8 cellular contexts compared by ENCODE assay signal in genomic region chr12:95802482-95803264, GRCh38. TPM values are rescaled to one million over a fixed set of nuclear protein-coding genes. Genes with fewer than 3 reads are reported as not detected.
DNase-seq lines count a peak whose midpoint lies in the region; ATAC-seq, FAIRE-seq and TF ChIP-seq lines count a peak whose summit lies in the region.
"Had no signal": no experiment of that assay in that cellular context is flagged by ENCODE, and none has a peak within 500 bp of the region (broad histone marks: within the 10 kb centered on the region; RNA-seq: fewer than 3 reads in every experiment).

No MANE protein-coding gene starts in this region.

- no peak overlapping the region for H3K9ac ChIP-seq in HepG2 (ENCODE audit: insufficient read depth, low read depth, low read length)

- FAIRE-seq in bronchial epithelial cell (lab: Jason Lieb, UNC): peak; percentile 28
- peak; percentile 94 for FAIRE-seq in HepG2 (lab: Jason Lieb, UNC)

- TSS peak; percentile 57 for BruUV-seq in HepG2 (replicated peaks; lab: Mats Ljungman, UMichigan)

- no peaks in the 10 kb centered on the region for H3K79me2 ChIP-seq in HepG2 (ENCODE audit: insufficient read depth, low read length)

- no peaks in the 10 kb centered on the region for H4K20me1 ChIP-seq in HepG2 (ENCODE audit: insufficient read depth, low read length)

- H3K36me3 ChIP-seq in bronchial epithelial cell (ENCODE audit: control insufficient read depth, insufficient read depth, low read length): no peaks in the 10 kb centered on the region
- H3K36me3 ChIP-seq in HepG2 (replicated peaks in 1 of 2; ENCODE audit: control insufficient read depth in 1 of 2, insufficient read depth in 2 of 2, low read length in 2 of 2): no peaks in the 10 kb centered on the region
- H3K36me3 ChIP-seq in vagina: no peaks in the 10 kb centered on the region

- no peak overlapping the region for H3K4me3 Mint-ChIP-seq in activated CD8-positive, alpha-beta T cell treated with anti-CD3 and anti-CD28 coated beads for 36 hours

- H3K9me3 Mint-ChIP-seq in activated CD8-positive, alpha-beta T cell treated with anti-CD3 and anti-CD28 coated beads for 36 hours: no peaks in the 10 kb centered on the region

- H3K4me1 ChIP-seq in HepG2 (ENCODE audit: insufficient read depth, low read length) (peaks cover 68% of the 10 kb centered on the region), vagina (peaks cover 7% of the 10 kb centered on the region)

- DNase-seq in HT-29 (ENCODE audit: low spot score): peak; percentile 82
- peak; percentile 99 for DNase-seq in bronchial epithelial cell (ENCODE audit: low read depth)
- DNase-seq in HepG2 (ENCODE audit: low spot score): peak; percentile 85
- DNase-seq in vagina (ENCODE audit: extremely low spot score in 2 of 2): no peak
- no peak for DNase-seq in SHP77 treated with DMSO at 0.1 percent for 48 hours (lab: John Stamatoyannopoulos, UW)
- no peak for DNase-seq in activated CD8-positive, alpha-beta T cell treated with anti-CD3 and anti-CD28 coated beads for 36 hours
- no peak for DNase-seq in NAMALWA (ENCODE audit: low spot score)
- DNase-seq: right cardiac atrium had no signal

- H3K4me1 Mint-ChIP-seq in activated CD8-positive, alpha-beta T cell treated with anti-CD3 and anti-CD28 coated beads for 36 hours (ENCODE audit: low read depth): no peaks in the 10 kb centered on the region

- no peak overlapping the region for H2AFZ ChIP-seq in HepG2 (ENCODE audit: low read length)

- peak overlapping the region; percentile 59 for H3K4me2 ChIP-seq in HepG2 (ENCODE audit: low read depth, low read length)

- H3K27me3 ChIP-seq in bronchial epithelial cell (ENCODE audit: control insufficient read depth, insufficient read depth, low read length) (no peaks in the 10 kb centered on the region), HepG2 (ENCODE audit: control insufficient read depth in 1 of 2, insufficient read depth in 2 of 2, low read length in 2 of 2) (no peaks in the 10 kb centered on the region), vagina (no peaks in the 10 kb centered on the region)

- no peak for TF ChIP-seq POLR2A in HepG2 (IDR thresholded peaks at IDR 0.05; ENCODE audit: insufficient read depth in 1 of 2, low read depth in 2 of 2, low read length in 2 of 2)
- TF ChIP-seq POLR2A in vagina (IDR thresholded peaks at IDR 0.05): no peak

- 3% methylated on average over 5 of the region's 5 CpGs for WGBS in HepG2 (ENCODE audit: low lambda C conversion rate)

- in situ Hi-C loops in HepG2 (cut with HindIII; ENCODE audit: extremely low pct_ligation_motif_present, low pct_unique_long_range_greater_than_20kb): loop anchor here (10.0 kb wide), 1 partner anchor 178 kb away; no protein-coding TSS in a partner anchor

- POLR2A ChIA-PET in HepG2 (lab: Yijun Ruan, JAX): interaction anchor here (0.9 kb wide), 1 partner anchor 13 kb away, joined by 4 read pairs; no protein-coding TSS in a partner anchor
- POLR2A ChIA-PET in activated CD8-positive, alpha-beta T cell treated with anti-CD3 and anti-CD28 coated beads for 36 hours (lab: Charles Lee): no interaction called here

- intact Hi-C loops in HepG2 (cut with micrococcal nuclease; ENCODE audit: unreplicated experiment): no loop called here
- intact Hi-C loops in vagina (cut with DNase I): no loop called here
- intact Hi-C loops in activated CD8-positive, alpha-beta T cell treated with anti-CD3 and anti-CD28 coated beads for 36 hours (cut with micrococcal nuclease): no loop called here

- no peak for TF ChIP-seq RAD21 in HepG2 (CRISPR knock-in tag; IDR thresholded peaks at IDR 0.05)

- H3K9me3 ChIP-seq in HepG2 (ENCODE audit: low read length) (no peaks in the 10 kb centered on the region), vagina (no peaks in the 10 kb centered on the region)

- CTCF ChIA-PET in HepG2 (lab: Yijun Ruan, JAX; ENCODE audit: low intra/inter-chr PET ratio, low total read pairs): no interaction called here
- CTCF ChIA-PET in activated CD8-positive, alpha-beta T cell treated with anti-CD3 and anti-CD28 coated beads for 36 hours (lab: Charles Lee): no interaction called here

- H3K27ac ChIP-seq in HepG2 (ENCODE audit: extremely low read length, insufficient read depth, low read length): peak overlapping the region; percentile 57
- peak overlapping the region; percentile 28 for H3K27ac ChIP-seq in vagina

- TF ChIP-seq EP300 in HepG2 (IDR thresholded peaks at IDR 0.05; ENCODE audit: low read depth in 2 of 2, low read length in 2 of 2) (peak in 1 of 2 experiments; percentile 49; a peak in 2 of 4 replicates), HepG2 (CRISPR knock-in tag; IDR thresholded peaks at IDR 0.05; ENCODE audit: borderline replicate concordance) (0 out of 2 replicates have a peak, but pooled peaks have one; percentile 49)

- H3K36me3 Mint-ChIP-seq in activated CD8-positive, alpha-beta T cell treated with anti-CD3 and anti-CD28 coated beads for 36 hours (ENCODE audit: low read depth): no peaks in the 10 kb centered on the region

- H3K27me3 Mint-ChIP-seq in activated CD8-positive, alpha-beta T cell treated with anti-CD3 and anti-CD28 coated beads for 36 hours: peaks cover 6% of the 10 kb centered on the region

- TF ChIP-seq CTCF in bronchial epithelial cell (IDR thresholded peaks at IDR 0.05; ENCODE audit: insufficient read depth, low read length, severe bottlenecking) (no peak), HepG2 (CRISPR knock-in tag; IDR thresholded peaks at IDR 0.05) (no peak), vagina (IDR thresholded peaks at IDR 0.05) (no peak)
- no peak for TF ChIP-seq CTCF in activated CD8-positive, alpha-beta T cell treated with anti-CD3 and anti-CD28 coated beads for 36 hours (IDR thresholded peaks at IDR 0.05)

- H3K27ac Mint-ChIP-seq in activated CD8-positive, alpha-beta T cell treated with anti-CD3 and anti-CD28 coated beads for 36 hours: no peak overlapping the region

- H3K4me3 ChIP-seq in bronchial epithelial cell (ENCODE audit: low read depth, low read length) (no peak overlapping the region), HepG2 (replicated peaks in 1 of 3; ENCODE audit: insufficient read depth in 1 of 3, low read depth in 2 of 3, low read length in 3 of 3) (peak overlapping the region in 2 of 3 experiments; percentile 25 to 27; a peak in 2 of 6 replicates), vagina (no peak overlapping the region)

- peak; percentile 97 for ATAC-seq in HepG2
- no peak for ATAC-seq in activated CD8-positive, alpha-beta T cell treated with anti-CD3 and anti-CD28 coated beads for 36 hours

RNA-seq across cellular contexts. Expression of gene NTN4, which starts 12.1 kb away (rescaled TPM):
- 17.1 and 18.1 TPM in 2 replicates for total RNA-seq in HT-29 (2014; rRNA removed; shearing (Covaris generic))
- total RNA-seq in bronchial epithelial cell (50.3 and 60.4 TPM in 2 replicates), HepG2 (2016; rRNA removed; fragmentation: Illumina TruSeq; extraction: Trizol) (9.5 and 11.5 TPM in 2 replicates), vagina (21.9 TPM)
- total RNA-seq in HepG2 (2016; cell fraction: cytosol; rRNA removed; fragmentation: Illumina TruSeq; extraction: Trizol; ENCODE audit: low read depth): 1.3 and 1.5 TPM in 2 replicates
- 8.3 and 13.6 TPM in 2 replicates for total RNA-seq in HepG2 (2016; cell fraction: insoluble cytoplasmic fraction; rRNA removed; fragmentation: Illumina TruSeq; extraction: Trizol)
- 5.1 and 5.6 TPM in 2 replicates for total RNA-seq in HepG2 (2016; cell fraction: membrane; rRNA removed; fragmentation: Illumina TruSeq; extraction: Trizol)
- 13.7 and 18.2 TPM in 2 replicates for total RNA-seq in HepG2 (2016; cell fraction: nucleus; rRNA removed; fragmentation: Illumina TruSeq; extraction: Trizol)
- polyA plus RNA-seq in HepG2 (2011; rRNA removed): 7.8 and 9.6 TPM in 2 replicates
- polyA plus RNA-seq in HepG2 (2011; cell fraction: cytosol; rRNA removed): 7.1 and 7.6 TPM in 2 replicates
- 4.4 and 6.7 TPM in 2 replicates for polyA plus RNA-seq in HepG2 (2011; cell fraction: nucleus; rRNA removed)
- 5.3 and 6.6 TPM in 2 replicates for polyA plus RNA-seq in HepG2 (2012)
- polyA plus RNA-seq in HepG2 (2016; cell fraction: cytosol; fragmentation: Illumina TruSeq; extraction: Trizol; ENCODE audit: low read depth): 1.1 and 1.3 TPM in 2 replicates
- 8.4 and 8.8 TPM in 2 replicates for polyA plus RNA-seq in HepG2 (2016; cell fraction: insoluble cytoplasmic fraction; fragmentation: Illumina TruSeq; extraction: Trizol; ENCODE audit: low read depth)
- 3.4 and 3.5 TPM in 2 replicates for polyA plus RNA-seq in HepG2 (2016; cell fraction: membrane; fragmentation: Illumina TruSeq; extraction: Trizol; ENCODE audit: low read depth)
- 19.5 and 23.9 TPM in 2 replicates for polyA plus RNA-seq in HepG2 (2016; cell fraction: nucleus; fragmentation: Illumina TruSeq; extraction: Trizol; ENCODE audit: insufficient read depth, low read depth)
- 31.5 and 36.2 TPM in 2 replicates for polyA minus RNA-seq in HepG2 (2011; rRNA and poly(A)+ RNA removed; ENCODE audit: low replicate concordance)
- 6.3 and 7.2 TPM in 2 replicates for polyA minus RNA-seq in HepG2 (2011; cell fraction: cytosol; rRNA and poly(A)+ RNA removed)
- 9.5 and 11.9 TPM in 2 replicates for polyA minus RNA-seq in HepG2 (2011; cell fraction: nucleus; rRNA and poly(A)+ RNA removed)
- total RNA-seq in activated CD8-positive, alpha-beta T cell treated with anti-CD3 and anti-CD28 coated beads for 36 hours: not detected

RNA-seq across cellular contexts. Expression of gene SNRPF, which starts 56.1 kb away (rescaled TPM):
- total RNA-seq in HT-29 (2014; rRNA removed; shearing (Covaris generic)): 29.0 and 32.0 TPM in 2 replicates
- 12.9 and 15.5 TPM in 2 replicates for total RNA-seq in bronchial epithelial cell
- total RNA-seq in HepG2 (2016; rRNA removed; fragmentation: Illumina TruSeq; extraction: Trizol): 77.2 and 94.7 TPM in 2 replicates
- 26.9 and 33.1 TPM in 2 replicates for total RNA-seq in HepG2 (2016; cell fraction: cytosol; rRNA removed; fragmentation: Illumina TruSeq; extraction: Trizol; ENCODE audit: low read depth)
- 81.2 and 98.9 TPM in 2 replicates for total RNA-seq in HepG2 (2016; cell fraction: insoluble cytoplasmic fraction; rRNA removed; fragmentation: Illumina TruSeq; extraction: Trizol)
- total RNA-seq in HepG2 (2016; cell fraction: membrane; rRNA removed; fragmentation: Illumina TruSeq; extraction: Trizol): 44.1 and 49.3 TPM in 2 replicates
- total RNA-seq in HepG2 (2016; cell fraction: nucleus; rRNA removed; fragmentation: Illumina TruSeq; extraction: Trizol): 43.9 and 45.5 TPM in 2 replicates
- polyA plus RNA-seq in HepG2 (2011; rRNA removed): 24.3 and 31.7 TPM in 2 replicates
- 12.6 and 12.9 TPM in 2 replicates for polyA plus RNA-seq in HepG2 (2011; cell fraction: cytosol; rRNA removed)
- polyA plus RNA-seq in HepG2 (2011; cell fraction: nucleus; rRNA removed): 5.8 TPM in 2 replicates
- polyA plus RNA-seq in HepG2 (2012): 42.8 and 62.0 TPM in 2 replicates
- 44.6 and 58.9 TPM in 2 replicates for polyA plus RNA-seq in HepG2 (2016; cell fraction: cytosol; fragmentation: Illumina TruSeq; extraction: Trizol; ENCODE audit: low read depth)
- polyA plus RNA-seq in HepG2 (2016; cell fraction: insoluble cytoplasmic fraction; fragmentation: Illumina TruSeq; extraction: Trizol; ENCODE audit: low read depth): 161 and 181 TPM in 2 replicates
- 62.3 and 79.4 TPM in 2 replicates for polyA plus RNA-seq in HepG2 (2016; cell fraction: membrane; fragmentation: Illumina TruSeq; extraction: Trizol; ENCODE audit: low read depth)
- polyA plus RNA-seq in HepG2 (2016; cell fraction: nucleus; fragmentation: Illumina TruSeq; extraction: Trizol; ENCODE audit: insufficient read depth, low read depth): 67.6 and 85.9 TPM in 2 replicates
- 6.8 and 8.3 TPM in 2 replicates for polyA minus RNA-seq in HepG2 (2011; rRNA and poly(A)+ RNA removed; ENCODE audit: low replicate concordance)
- 5.1 and 7.6 TPM in 2 replicates for polyA minus RNA-seq in HepG2 (2011; cell fraction: cytosol; rRNA and poly(A)+ RNA removed)
- 24.0 and 29.7 TPM in 2 replicates for polyA minus RNA-seq in HepG2 (2011; cell fraction: nucleus; rRNA and poly(A)+ RNA removed)
- total RNA-seq in vagina: 4.9 TPM
- total RNA-seq in activated CD8-positive, alpha-beta T cell treated with anti-CD3 and anti-CD28 coated beads for 36 hours: 10 to 100 TPM; 51.2 to 54.4 TPM

Comparison
In these comparisons a context has a peak if more than half of its experiments do, and no peak if none do; other contexts are left out.
1. DNase-seq: peak in HT-29 (single experiment), bronchial epithelial cell (single experiment) and HepG2 (single experiment); none in vagina (0 of 2), SHP77 treated with DMSO at 0.1 percent for 48 hours (single experiment), activated CD8-positive, alpha-beta T cell treated with anti-CD3 and anti-CD28 coated beads for 36 hours (single experiment) and NAMALWA (single experiment).
2. H3K4me3 ChIP-seq: peak in HepG2 (2 of 3); none in bronchial epithelial cell (single experiment) and vagina (0 of 2).